In genomic region chr5:119190470-119190869, GRCh38 we compare ENCODE assay signal across 26 cellular contexts.
"Had no signal": no experiment of that assay in that cellular context is flagged by ENCODE, and none has a peak within 500 bp of the region (broad histone marks: within the 10 kb centered on the region; RNA-seq: fewer than 3 reads in every experiment).

No MANE protein-coding gene starts in this region.

- H3K27ac ChIP-seq: stomach, suprapubic skin, testis, thoracic aorta, thyroid gland, tibial artery, tibial nerve, transverse colon, upper lobe of left lung, upper lobe of right lung, uterus, vagina had no signal

- H3K36me3 ChIP-seq: thoracic aorta, uterus had no signal

- H3K4me3 ChIP-seq: stomach, suprapubic skin, testis, thoracic aorta, thyroid gland, tibial artery, tibial nerve, transverse colon, upper lobe of left lung, upper lobe of right lung, uterus, vagina had no signal

- H3K27me3 ChIP-seq: stomach, suprapubic skin, testis, thyroid gland, tibial artery, tibial nerve, transverse colon, upper lobe of left lung, upper lobe of right lung, uterus, vagina had no signal

- H3K4me1 ChIP-seq: stomach, suprapubic skin, testis, thyroid gland, tibial artery, tibial nerve, transverse colon, upper lobe of left lung, upper lobe of right lung, uterus, vagina had no signal

- ATAC-seq: stimulated activated effector memory CD8-positive, alpha-beta T cell treated with anti-CD3 and anti-CD28 coated beads, Interleukin-12 subunit alpha, Interleukin-12 subunit beta, amount 100 ng/mL, for 72 hours; stimulated activated memory B cell treated with anti-CD40 and anti-IgM and Interleukin-4, amounts not matched to agents 10 μg/mL and 1 μg/mL and 100 μg/mL, for 72 hours; stimulated activated naive B cell treated with anti-CD40 and anti-IgM and Interleukin-4, amounts not matched to agents 10 μg/mL and 1 μg/mL and 100 μg/mL, for 72 hours; stimulated activated naive CD8-positive, alpha-beta T cell treated with anti-CD3 and anti-CD28 coated beads, Interleukin-15, amount 100 ng/mL, for 72 hours; stimulated activated naive CD8-positive, alpha-beta T cell treated with anti-CD3 and anti-CD28 coated beads, Interleukin-15, Interleukin-2, amounts not matched to agents 100 U/mL and 50 U/mL, for 24 hours; upper lobe of right lung had no signal

- H3K9me3 ChIP-seq: stomach, suprapubic skin, testis, thoracic aorta, thyroid gland, tibial artery, tibial nerve, transverse colon, upper lobe of left lung, upper lobe of right lung, uterus, vagina had no signal

- DNase-seq: stimulated activated CD4-positive, alpha-beta T cell treated with anti-CD3 and anti-CD28 coated beads, Interleukin-2, amount 100 ng/mL, for 48 hours; stimulated activated CD4-positive, alpha-beta T cell treated with anti-CD3 and anti-CD28 coated beads, Interleukin-4, amount 100 ng/mL, for 1 hour; stimulated activated CD4-positive, alpha-beta T cell treated with anti-CD3 and anti-CD28 coated beads, Interleukin-4, amount 100 ng/mL, for 24 hours; stimulated activated CD4-positive, alpha-beta T cell treated with anti-CD3 and anti-CD28 coated beads, Interleukin-4, amount 100 ng/mL, for 4 hours; stimulated activated CD8-positive, alpha-beta memory T cell treated with anti-CD3 and anti-CD28 coated beads, Interleukin-4, amount 100 ng/mL, for 48 hours; stimulated activated naive B cell treated with anti-CD40 and anti-IgM and Interleukin-4, amounts not matched to agents 10 μg/mL and 1 μg/mL and 100 μg/mL, for 72 hours; stimulated activated naive CD4-positive, alpha-beta T cell; stimulated activated naive CD4-positive, alpha-beta T cell treated with Interleukin-2 at 50 U/mL for 16 hours; stimulated activated naive CD8-positive, alpha-beta T cell treated with anti-CD3 and anti-CD28 coated beads, Interleukin-15, amount 100 ng/mL, for 72 hours; stimulated activated naive CD8-positive, alpha-beta T cell treated with anti-CD3 and anti-CD28 coated beads, Interleukin-15, Interleukin-2, amounts not matched to agents 100 U/mL and 50 U/mL, for 24 hours; stomach; substantia nigra; testis; thyroid gland; tibial artery; transverse colon; trophoblast cell; upper lobe of left lung; upper lobe of right lung; uterus had no signal
